ENCODE assay signal across 8 cellular contexts in the genomic region with DNA sequence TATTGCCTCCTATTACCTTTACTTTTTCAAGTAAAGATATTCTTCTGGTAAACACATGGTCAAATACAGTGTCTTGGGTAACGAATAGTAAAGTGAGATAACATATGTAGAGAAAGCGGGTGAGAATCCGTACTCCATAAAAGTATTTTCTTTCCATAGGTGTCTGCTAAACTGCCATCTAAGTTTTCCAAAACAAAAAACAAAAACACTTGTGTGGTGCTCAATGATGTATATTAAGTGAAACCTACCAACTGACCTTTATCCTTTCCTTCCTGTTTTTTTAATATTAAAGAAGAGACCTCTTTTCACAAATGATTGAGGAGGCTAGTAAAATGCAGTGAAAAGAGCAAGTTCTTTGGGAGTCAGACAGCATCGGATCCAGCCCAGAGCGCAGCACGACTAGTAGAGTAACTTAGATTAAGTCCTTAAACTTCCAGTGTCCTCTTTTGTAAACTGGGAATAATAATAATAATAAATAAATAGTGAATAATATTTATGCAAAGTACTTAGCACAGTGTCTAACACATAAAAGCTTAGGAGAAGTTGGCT. TPM values are rescaled to one million over a fixed set of nuclear protein-coding genes. Genes with fewer than 3 reads are reported as not detected.
DNase-seq lines count a peak whose midpoint lies in the region; ATAC-seq, FAIRE-seq and TF ChIP-seq lines count a peak whose summit lies in the region.

No MANE protein-coding gene starts in this region.

- H3K4me1 ChIP-seq in A673 (ENCODE audit: insufficient read depth, low read length, poor library complexity, severe bottlenecking) (peaks cover 2% of the 10 kb centered on the region), left ventricle myocardium inferior (peaks cover 21% of the 10 kb centered on the region), suprapubic skin (peaks cover 21% of the 10 kb centered on the region)

- intact Hi-C loops in A673 (cut with micrococcal nuclease; ENCODE audit: unreplicated experiment) (no loop called here), left ventricle myocardium inferior (cut with micrococcal nuclease) (no loop called here)

- peak overlapping the region; percentile 78 for H3K4me3 ChIP-seq in A673 (ENCODE audit: low read depth, low read length, poor library complexity, severe bottlenecking)
- peak overlapping the region; percentile 86 for H3K4me3 ChIP-seq in left ventricle myocardium inferior
- peak overlapping the region; percentile 89 for H3K4me3 ChIP-seq in suprapubic skin

- no peaks in the 10 kb centered on the region for H3K9me3 ChIP-seq in A673 (ENCODE audit: low read depth, low read length, poor library complexity, severe bottlenecking)
- H3K9me3 ChIP-seq in left ventricle myocardium inferior (replicated peaks): no peaks in the 10 kb centered on the region
- no peaks in the 10 kb centered on the region for H3K9me3 ChIP-seq in suprapubic skin

- FAIRE-seq in HTR-8/SVneo (lab: Jason Lieb, UNC): no peak

- CTCF ChIA-PET in A673 (lab: Charles Lee): no interaction called here

- H3K27ac ChIP-seq in A673 (ENCODE audit: low read depth, low read length, poor library complexity, severe bottlenecking) (peak overlapping the region; percentile 87), left ventricle myocardium inferior (replicated peaks) (peak overlapping the region; percentile 81), suprapubic skin (no peak overlapping the region)

- no peak for TF ChIP-seq EP300 in suprapubic skin (IDR thresholded peaks at IDR 0.05)

- no peak for DNase-seq in A673 (ENCODE audit: low spot score)
- DNase-seq in left ventricle myocardium inferior: no peak
- no peak for DNase-seq in suprapubic skin (ENCODE audit: low spot score in 2 of 2)
- DNase-seq in effector CD8-positive, alpha-beta T cell (lab: John Stamatoyannopoulos, UW): no peak
- DNase-seq in HTR-8/SVneo (ENCODE audit: insufficient read length, low spot score): no peak
- DNase-seq in GF-D8 (lab: John Stamatoyannopoulos, UW): no peak

- H3K36me3 ChIP-seq in A673 (ENCODE audit: insufficient read depth, low read length, poor library complexity, severe bottlenecking) (no peaks in the 10 kb centered on the region), left ventricle myocardium inferior (no peaks in the 10 kb centered on the region), suprapubic skin (no peaks in the 10 kb centered on the region)

- ATAC-seq in GM21576 (IDR thresholded peaks at IDR 0.05; ENCODE audit: unreplicated experiment) (peak; percentile 4), SK-N-SH treated with all-trans-retinoic acid at 6 μM for 48 hours (peak; percentile 21; the same call in 2 of the 3 replicates)

- TF ChIP-seq CTCF in A673 (conservative IDR thresholded peaks at IDR 0.05; ENCODE audit: low read depth, low read length): no peak
- no peak for TF ChIP-seq CTCF in left ventricle myocardium inferior (IDR thresholded peaks at IDR 0.05; ENCODE audit: borderline replicate concordance)
- TF ChIP-seq CTCF in suprapubic skin (IDR thresholded peaks at IDR 0.05): no peak

- POLR2A ChIA-PET in A673 (lab: Charles Lee; ENCODE audit: low non-redundant PET): interaction anchor here (0.6 to 0.7 kb wide), 2 partner anchors 131 to 1879 kb away, joined by 3 to 5 read pairs; no protein-coding TSS in a partner anchor

- TF ChIP-seq POLR2A in suprapubic skin (IDR thresholded peaks at IDR 0.05): no peak

- TSS peak; percentile 99 for BruUV-seq in A673 (replicated peaks; lab: Mats Ljungman, UMichigan)

- WGBS in suprapubic skin: 46% methylated on average over 6 of the region's 6 CpGs

- H3K27me3 ChIP-seq in A673 (replicated peaks; ENCODE audit: insufficient read depth, low read depth, low read length, poor library complexity) (no peaks in the 10 kb centered on the region), left ventricle myocardium inferior (ENCODE audit: low read depth) (no peaks in the 10 kb centered on the region), suprapubic skin (no peaks in the 10 kb centered on the region)

TF ChIP-seq in SK-N-SH treated with all-trans-retinoic acid at 6 μM for 48 hours, 23 proteins besides CTCF, POLR2A, EP300 and RAD21:
- TF ChIP-seq CSDC2 (CRISPR knock-in tag; IDR thresholded peaks at IDR 0.05) (no peak), ARNTL (CRISPR knock-in tag; IDR thresholded peaks at IDR 0.05; ENCODE audit: borderline replicate concordance, low read depth) (no peak), ZNF70 (CRISPR knock-in tag; IDR thresholded peaks at IDR 0.05) (no peak), POU6F1 (CRISPR knock-in tag; IDR thresholded peaks at IDR 0.05; ENCODE audit: borderline replicate concordance, low read depth) (no peak), ZC3H10 (CRISPR knock-in tag; IDR thresholded peaks at IDR 0.05) (no peak)
- TF ChIP-seq, protein P1, sequence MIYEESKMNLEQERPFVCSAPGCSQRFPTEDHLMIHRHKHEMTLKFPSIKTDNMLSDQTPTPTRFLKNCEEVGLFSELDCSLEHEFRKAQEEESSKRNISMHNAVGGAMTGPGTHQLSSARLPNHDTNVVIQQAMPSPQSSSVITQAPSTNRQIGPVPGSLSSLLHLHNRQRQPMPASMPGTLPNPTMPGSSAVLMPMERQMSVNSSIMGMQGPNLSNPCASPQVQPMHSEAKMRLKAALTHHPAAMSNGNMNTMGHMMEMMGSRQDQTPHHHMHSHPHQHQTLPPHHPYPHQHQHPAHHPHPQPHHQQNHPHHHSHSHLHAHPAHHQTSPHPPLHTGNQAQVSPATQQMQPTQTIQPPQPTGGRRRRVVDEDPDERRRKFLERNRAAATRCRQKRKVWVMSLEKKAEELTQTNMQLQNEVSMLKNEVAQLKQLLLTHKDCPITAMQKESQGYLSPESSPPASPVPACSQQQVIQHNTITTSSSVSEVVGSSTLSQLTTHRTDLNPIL (CRISPR knock-in tag; IDR thresholded peaks at IDR 0.05; ENCODE audit: low read depth): no peak

RNA-seq across cellular contexts. Expression of gene CDKAL1, which starts 0.4 kb away (rescaled TPM):
- 33.4 and 35.5 TPM in 2 replicates for total RNA-seq in A673 (2021)
- total RNA-seq in left ventricle myocardium inferior: 9.1 TPM
- 10 to 100 TPM; 10.1 to 22.0 (median 12.5) TPM for total RNA-seq in suprapubic skin
